25 cellular contexts compared by ENCODE assay signal in the genomic region with DNA sequence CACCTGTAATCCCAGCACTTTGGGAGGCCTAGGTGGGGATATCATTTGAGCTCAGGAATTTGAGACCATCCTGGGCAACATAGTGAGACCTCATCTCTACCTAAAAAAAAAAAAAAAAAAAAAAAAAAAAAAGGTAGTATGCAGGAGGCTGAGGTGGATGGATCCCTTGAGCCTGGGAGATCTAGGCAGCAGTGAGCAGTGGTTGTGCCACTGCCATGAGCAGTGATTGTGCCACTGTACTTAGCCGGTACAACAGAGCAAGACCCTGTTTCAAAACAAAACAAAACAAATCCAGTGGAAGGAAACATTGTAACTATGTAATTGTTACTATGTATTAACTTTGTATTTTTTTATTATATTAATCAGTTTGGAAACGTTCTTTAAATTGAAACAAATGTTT. TPM values are rescaled to one million over a fixed set of nuclear protein-coding genes. Genes with fewer than 3 reads are reported as not detected.
DNase-seq lines count a peak whose midpoint lies in the region; ATAC-seq, FAIRE-seq and TF ChIP-seq lines count a peak whose summit lies in the region.
"Had no signal": no experiment of that assay in that cellular context is flagged by ENCODE, and none has a peak within 500 bp of the region (broad histone marks: within the 10 kb centered on the region; RNA-seq: fewer than 3 reads in every experiment).

No MANE protein-coding gene starts in this region.

- H3K79me2 ChIP-seq in HepG2 (ENCODE audit: insufficient read depth, low read length), result peaks cover 99% of the 10 kb centered on the region
- peaks cover 97% of the 10 kb centered on the region for H3K79me2 ChIP-seq in GM12878 (ENCODE audit: control insufficient read depth, insufficient read depth, low read length)

- H3K4me1 ChIP-seq in HepG2 (ENCODE audit: insufficient read depth, low read length), result peaks cover 61% of the 10 kb centered on the region
- H3K4me1 ChIP-seq in right lobe of liver, result peaks cover 0 to 81% (median 17%) of the 10 kb centered on the region in 4 donors
- H3K4me1 ChIP-seq in GM12878 (ENCODE audit: control insufficient read depth, insufficient read depth, low read length), result no peaks in the 10 kb centered on the region; the same call in 1 of the 2 replicates
- H3K4me1 ChIP-seq in spleen, result peaks cover 46 to 100% (median 93%) of the 10 kb centered on the region in 6 donors

- no peak for TF ChIP-seq CTCF in HepG2 (CRISPR knock-in tag; IDR thresholded peaks at IDR 0.05)
- TF ChIP-seq CTCF in right lobe of liver (IDR thresholded peaks at IDR 0.05), result no peak
- no peak for TF ChIP-seq CTCF in GM12878 (IDR thresholded peaks at IDR 0.05 in 2 of 3, conservative IDR thresholded peaks at IDR 0.05 in 1 of 3; ENCODE audit: control insufficient read depth in 2 of 3, extremely low read depth in 1 of 3, insufficient read depth in 1 of 3, low read depth in 3 of 3, low read length in 3 of 3)
- no peak for TF ChIP-seq CTCF in osteocyte (IDR thresholded peaks at IDR 0.05)
- TF ChIP-seq CTCF in spleen (IDR thresholded peaks at IDR 0.05 in 8 of 11, conservative IDR thresholded peaks at IDR 0.05 in 3 of 11), result no peak

- TF ChIP-seq EP300 in HepG2 (IDR thresholded peaks at IDR 0.05; ENCODE audit: low read depth in 2 of 2, low read length in 2 of 2) (no peak), HepG2 (CRISPR knock-in tag; IDR thresholded peaks at IDR 0.05; ENCODE audit: borderline replicate concordance) (no peak), GM12878 (IDR thresholded peaks at IDR 0.05; ENCODE audit: borderline replicate concordance in 1 of 2, control insufficient read depth in 1 of 2, low read depth in 2 of 2, low read length in 2 of 2) (no peak)

- no peak overlapping the region for H3K4me3 Mint-ChIP-seq in osteocyte (ENCODE audit: unreplicated experiment)
- H3K4me3 Mint-ChIP-seq: B cell had no signal

- FAIRE-seq in HepG2 (lab: Jason Lieb, UNC) (no peak), GM12878 (lab: Jason Lieb, UNC) (no peak)
- FAIRE-seq: HTR-8/SVneo had no signal

- no peak for TF ChIP-seq POLR2A in HepG2 (IDR thresholded peaks at IDR 0.05; ENCODE audit: insufficient read depth in 1 of 2, low read depth in 2 of 2, low read length in 2 of 2)
- no peak for TF ChIP-seq POLR2A in right lobe of liver (IDR thresholded peaks at IDR 0.05)
- TF ChIP-seq POLR2A in GM12878 (IDR thresholded peaks at IDR 0.05; ENCODE audit: low read depth, low read length), result no peak
- no peak for TF ChIP-seq POLR2A in spleen (IDR thresholded peaks at IDR 0.05)

- no peak for DNase-seq in HepG2 (ENCODE audit: low spot score)
- no peak for DNase-seq in right lobe of liver
- DNase-seq in GM12878 (ENCODE audit: low read depth, low spot score), result no peak
- DNase-seq in osteocyte (ENCODE audit: extremely low spot score, unreplicated experiment), result no peak
- DNase-seq in spleen, result peak; percentile 27
- no peak for DNase-seq in activated naive CD4-positive, alpha-beta T cell treated with anti-CD3 and anti-CD28 coated beads, Interleukin-2, amount 50 U/mL, for 16 hours
- no peak for DNase-seq in NOMO-1 treated with DMSO at 0.1 percent for 48 hours (lab: John Stamatoyannopoulos, UW; ENCODE audit: unreplicated experiment)
- DNase-seq in NCI-H2029 treated with DMSO at 0.1 percent for 48 hours (lab: John Stamatoyannopoulos, UW), result no peak
- DNase-seq: CD8-positive, alpha-beta memory T cell; DND-41; H7; KG1; NCI-H1092; NCI-H1417 treated with DMSO at 0.1 percent for 48 hours; NCI-H1694 treated with DMSO at 0.1 percent for 48 hours; NCI-H2107; NCI-H524; NCI-H748 treated with DMSO at 0.1 percent for 48 hours; Right ventricle myocardium superior; RPMI8226 had no signal

- peak overlapping the region; percentile 84 for H3K27ac Mint-ChIP-seq in osteocyte (ENCODE audit: unreplicated experiment)
- H3K27ac Mint-ChIP-seq: B cell had no signal

- 94% methylated on average over 2 of the region's 2 CpGs for WGBS in HepG2 (ENCODE audit: low lambda C conversion rate)
- 63% methylated on average over 2 of the region's 2 CpGs for WGBS in right lobe of liver (ENCODE audit: insufficient coverage, low coverage, low lambda C conversion rate, missing lambda C conversion rate)
- 81% methylated on average over 2 of the region's 2 CpGs for WGBS in GM12878 (ENCODE audit: insufficient coverage, insufficient replicate concordance, low lambda C conversion rate, missing lambda C conversion rate)
- 70 to 93% (median 83%) methylated on average over 2 of the region's 2 CpGs for WGBS in spleen, 5 donors

- TF ChIP-seq RAD21 in HepG2 (CRISPR knock-in tag; IDR thresholded peaks at IDR 0.05), result no peak
- no peak for TF ChIP-seq RAD21 in GM12878 (IDR thresholded peaks at IDR 0.05; ENCODE audit: insufficient read depth, low read depth, low read length)

- H3K27me3 Mint-ChIP-seq in osteocyte (ENCODE audit: unreplicated experiment), result no peaks in the 10 kb centered on the region
- H3K27me3 Mint-ChIP-seq: B cell; CD8-positive, alpha-beta memory T cell had no signal

- POLR2A ChIA-PET in HepG2 (lab: Yijun Ruan, JAX) (no interaction called here), GM12878 (lab: Charles Lee) (interaction anchor here (0.6 kb wide), 1 partner anchor 23 kb away, joined by 4 read pairs; no protein-coding TSS in a partner anchor)

- RAD21 ChIA-PET in GM12878 (lab: Charles Lee; ENCODE audit: unreplicated experiment), result interaction anchor here (2.0 to 3.2 kb wide), 2 partner anchors 8 to 23 kb away, joined by 5 to 11 read pairs; no protein-coding TSS in a partner anchor

- ATAC-seq in HepG2 (no peak), right lobe of liver (no peak), GM12878 (no peak)

- BruUV-seq in HepG2 (replicated peaks; lab: Mats Ljungman, UMichigan) (no TSS peak), GM12878 (replicated peaks; lab: Mats Ljungman, UMichigan) (no TSS peak)

- H3K27ac ChIP-seq in HepG2 (ENCODE audit: extremely low read length, insufficient read depth, low read length) (no peak overlapping the region), right lobe of liver (peak overlapping the region in 1 of 3 donors; percentile 7), GM12878 (ENCODE audit: control insufficient read depth, insufficient read depth) (no peak overlapping the region), spleen (peak overlapping the region in 2 of 8 donors; percentile 94 to 99)
- H3K27ac ChIP-seq: 22Rv1, C4-2B, SJSA1 had no signal

- H3K9me3 Mint-ChIP-seq in osteocyte (ENCODE audit: unreplicated experiment), result peaks cover 5% of the 10 kb centered on the region
- H3K9me3 Mint-ChIP-seq: CD8-positive, alpha-beta memory T cell had no signal

- H3K36me3 ChIP-seq in HepG2 (replicated peaks in 1 of 2; ENCODE audit: control insufficient read depth in 1 of 2, insufficient read depth in 2 of 2, low read length in 2 of 2) (peaks cover 4 to 15% of the 10 kb centered on the region in 2 experiments), right lobe of liver (no peaks in the 10 kb centered on the region), GM12878 (ENCODE audit: control insufficient read depth in 2 of 2, insufficient read depth in 2 of 2, low read length in 1 of 2) (peaks cover 3 to 12% of the 10 kb centered on the region in 2 experiments), spleen (peaks cover 0 to 28% (median 7%) of the 10 kb centered on the region in 6 donors)

- in situ Hi-C loops in HepG2 (cut with HindIII; ENCODE audit: extremely low pct_ligation_motif_present, low pct_unique_long_range_greater_than_20kb) (no loop called here), GM12878 (cut with MboI) (no loop called here)

- CTCF ChIA-PET in HepG2 (lab: Yijun Ruan, JAX; ENCODE audit: low intra/inter-chr PET ratio, low total read pairs), result no interaction called here
- CTCF ChIA-PET in GM12878 (lab: Yijun Ruan, JAX), result no interaction called here

- peaks cover 71% of the 10 kb centered on the region for H3K4me1 Mint-ChIP-seq in osteocyte (ENCODE audit: unreplicated experiment)

- peaks cover 51% of the 10 kb centered on the region for H4K20me1 ChIP-seq in HepG2 (ENCODE audit: insufficient read depth, low read length)
- no peaks in the 10 kb centered on the region for H4K20me1 ChIP-seq in GM12878 (ENCODE audit: control insufficient read depth, insufficient read depth)

- H2AFZ ChIP-seq in HepG2 (ENCODE audit: low read length) (no peak overlapping the region), GM12878 (ENCODE audit: control insufficient read depth, low read depth, low read length) (no peak overlapping the region)

- intact Hi-C loops in HepG2 (cut with micrococcal nuclease; ENCODE audit: unreplicated experiment), result no loop called here
- intact Hi-C loops in right lobe of liver (cut with DNase I), result no loop called here
- intact Hi-C loops in GM12878 (cut with micrococcal nuclease; ENCODE audit: unreplicated experiment), result no loop called here
- intact Hi-C loops in spleen (cut with DNase I; ENCODE audit: low total_unique reads), result no loop called here

- no peaks in the 10 kb centered on the region for H3K9me3 ChIP-seq in HepG2 (ENCODE audit: low read length)
- no peaks in the 10 kb centered on the region for H3K9me3 ChIP-seq in right lobe of liver
- peaks cover 5% of the 10 kb centered on the region for H3K9me3 ChIP-seq in GM12878 (replicated peaks; ENCODE audit: control insufficient read depth, insufficient read depth, low read length)
- H3K9me3 ChIP-seq in spleen, result no peaks in the 10 kb centered on the region
- H3K9me3 ChIP-seq: SJSA1 had no signal

- H3K4me2 ChIP-seq in HepG2 (ENCODE audit: low read depth, low read length) (no peak overlapping the region), GM12878 (ENCODE audit: control insufficient read depth, insufficient read depth) (0 out of 2 replicates have a peak overlapping the region, but pooled peaks have one; percentile 19)

- SMC1A ChIA-PET in GM12878 (lab: Charles Lee; ENCODE audit: uncharacterized antibody, unreplicated experiment), result interaction anchor here (1.7 to 3.4 kb wide), 2 partner anchors 13 to 24 kb away, joined by 8 to 20 read pairs; no protein-coding TSS in a partner anchor

- peaks cover 42% of the 10 kb centered on the region for H3K36me3 Mint-ChIP-seq in osteocyte (ENCODE audit: unreplicated experiment)

- no peak overlapping the region for H3K4me3 ChIP-seq in HepG2 (replicated peaks in 1 of 3; ENCODE audit: insufficient read depth in 1 of 3, low read depth in 2 of 3, low read length in 3 of 3)
- H3K4me3 ChIP-seq in right lobe of liver, result no peak overlapping the region
- H3K4me3 ChIP-seq in GM12878, result no peak overlapping the region
- no peak overlapping the region for H3K4me3 ChIP-seq in spleen
- H3K4me3 ChIP-seq: SJSA1 had no signal

- H3K9ac ChIP-seq in HepG2 (ENCODE audit: insufficient read depth, low read depth, low read length) (no peak overlapping the region), GM12878 (ENCODE audit: control insufficient read depth, insufficient read depth, low read length) (no peak overlapping the region)

- H3K27me3 ChIP-seq in HepG2 (ENCODE audit: control insufficient read depth in 1 of 2, insufficient read depth in 2 of 2, low read length in 2 of 2) (no peaks in the 10 kb centered on the region; a peak in 1 of 5 replicates), right lobe of liver (no peaks in the 10 kb centered on the region), GM12878 (replicated peaks in 1 of 2; ENCODE audit: control insufficient read depth in 2 of 2, insufficient read depth in 2 of 2, low read length in 1 of 2) (no peaks in the 10 kb centered on the region), spleen (replicated peaks in 1 of 7) (no peaks in the 10 kb centered on the region)
- H3K27me3 ChIP-seq: SJSA1 had no signal

RNA-seq across cellular contexts. Expression of gene FEM1B, which starts 5.9 kb away (rescaled TPM):
- 38.1 and 41.2 TPM in 2 replicates for total RNA-seq in HepG2 (2016; rRNA removed; fragmentation: Illumina TruSeq; extraction: Trizol)
- total RNA-seq in HepG2 (2016; cell fraction: cytosol; rRNA removed; fragmentation: Illumina TruSeq; extraction: Trizol; ENCODE audit: low read depth), result 1.8 and 3.1 TPM in 2 replicates
- total RNA-seq in HepG2 (2016; cell fraction: insoluble cytoplasmic fraction; rRNA removed; fragmentation: Illumina TruSeq; extraction: Trizol), result 30.7 and 45.0 TPM in 2 replicates
- 14.6 and 17.1 TPM in 2 replicates for total RNA-seq in HepG2 (2016; cell fraction: membrane; rRNA removed; fragmentation: Illumina TruSeq; extraction: Trizol)
- 28.2 and 28.4 TPM in 2 replicates for total RNA-seq in HepG2 (2016; cell fraction: nucleus; rRNA removed; fragmentation: Illumina TruSeq; extraction: Trizol)
- polyA plus RNA-seq in HepG2 (2011; rRNA removed), result 40.0 and 40.3 TPM in 2 replicates
- 19.1 and 23.6 TPM in 2 replicates for polyA plus RNA-seq in HepG2 (2011; cell fraction: cytosol; rRNA removed)
- polyA plus RNA-seq in HepG2 (2011; cell fraction: nucleus; rRNA removed), result 21.4 and 22.7 TPM in 2 replicates
- polyA plus RNA-seq in HepG2 (2012), result 16.6 and 17.3 TPM in 2 replicates
- 0.72 and 0.80 TPM in 2 replicates for polyA plus RNA-seq in HepG2 (2016; cell fraction: cytosol; fragmentation: Illumina TruSeq; extraction: Trizol; ENCODE audit: low read depth)
- polyA plus RNA-seq in HepG2 (2016; cell fraction: insoluble cytoplasmic fraction; fragmentation: Illumina TruSeq; extraction: Trizol; ENCODE audit: low read depth), result 19.0 and 20.2 TPM in 2 replicates
- polyA plus RNA-seq in HepG2 (2016; cell fraction: membrane; fragmentation: Illumina TruSeq; extraction: Trizol; ENCODE audit: low read depth), result 4.2 and 4.6 TPM in 2 replicates
- 19.1 and 25.5 TPM in 2 replicates for polyA plus RNA-seq in HepG2 (2016; cell fraction: nucleus; fragmentation: Illumina TruSeq; extraction: Trizol; ENCODE audit: insufficient read depth, low read depth)
- 110 and 233 TPM in 2 replicates for polyA minus RNA-seq in HepG2 (2011; rRNA and poly(A)+ RNA removed; ENCODE audit: low replicate concordance)
- 70.9 and 90.9 TPM in 2 replicates for polyA minus RNA-seq in HepG2 (2011; cell fraction: cytosol; rRNA and poly(A)+ RNA removed)
- 58.1 and 77.1 TPM in 2 replicates for polyA minus RNA-seq in HepG2 (2011; cell fraction: nucleus; rRNA and poly(A)+ RNA removed)
- total RNA-seq in right lobe of liver, result 10 to 100 TPM; 17.7 to 28.3 (median 23.1) TPM
- total RNA-seq in GM12878 (2013; cell fraction: nucleolus; rRNA removed), result 45.1 and 48.9 TPM in 2 replicates
- 27.0 and 29.0 TPM in 2 replicates for total RNA-seq in GM12878 (2014; rRNA removed)
- total RNA-seq in GM12878 (2014; rRNA removed; fragmentation: Illumina TruSeq; extraction: Trizol), result 29.0 and 31.4 TPM in 2 replicates
- 34.1 and 36.4 TPM in 2 replicates for total RNA-seq in GM12878 (2021)
- 7.7 TPM for polyA plus RNA-seq in GM12878 (2011; ENCODE audit: low read depth)
- polyA plus RNA-seq in GM12878 (2011; rRNA removed), result 49.4 and 61.1 TPM in 2 replicates
- 34.1 and 36.7 TPM in 2 replicates for polyA plus RNA-seq in GM12878 (2011; cell fraction: cytosol; rRNA removed)
- polyA plus RNA-seq in GM12878 (2011; cell fraction: nucleus; rRNA removed), result 22.9 and 30.8 TPM in 2 replicates
- 12.4 and 13.7 TPM in 2 replicates for polyA plus RNA-seq in GM12878 (2012)
- polyA plus RNA-seq in GM12878 (2014; fragmentation: Illumina TruSeq; extraction: Trizol), result 20.2 and 24.7 TPM in 2 replicates
- polyA plus RNA-seq in GM12878 (2014; fragmentation: Nextera tagmentation; extraction: Ambion mirVana), result 1 to 10 TPM; 5.5 to 5.7 TPM
- 12.2 and 16.3 TPM in 2 replicates for polyA plus RNA-seq in GM12878 (2014; rRNA removed)
- 10 to 100 TPM; 14.4 to 14.6 TPM for polyA plus RNA-seq in GM12878 (2016; fragmentation: Nextera tagmentation; extraction: Ambion mirVana)
- polyA minus RNA-seq in GM12878 (2011; rRNA and poly(A)+ RNA removed), result 171 and 274 TPM in 2 replicates
- 61.7 and 81.0 TPM in 2 replicates for polyA minus RNA-seq in GM12878 (2011; cell fraction: cytosol; rRNA and poly(A)+ RNA removed)
- polyA minus RNA-seq in GM12878 (2011; cell fraction: nucleus; rRNA and poly(A)+ RNA removed), result 28.7 and 36.5 TPM in 2 replicates
- 71.1 and 71.5 TPM in 2 replicates for total RNA-seq in osteocyte
- 10 to 100 TPM; 43.5 to 63.5 (median 45.6) TPM for total RNA-seq in spleen
- 10 to 100 TPM in 1 of 3 donors, 1 to 10 TPM in 2; 6.2 to 10.4 (median 7.5) TPM for polyA plus RNA-seq in spleen

RNA-seq across cellular contexts. Expression of gene CLN6, which starts 53.9 kb away (rescaled TPM):
- total RNA-seq in HepG2 (2016; rRNA removed; fragmentation: Illumina TruSeq; extraction: Trizol) (11.1 and 27.1 TPM in 2 replicates), right lobe of liver (10 to 100 TPM; 10.7 to 24.3 (median 15.2) TPM), GM12878 (2014; rRNA removed) (31.1 and 37.1 TPM in 2 replicates), GM12878 (2014; rRNA removed; fragmentation: Illumina TruSeq; extraction: Trizol) (27.3 and 29.4 TPM in 2 replicates), GM12878 (2021) (63.5 and 63.7 TPM in 2 replicates), osteocyte (18.7 and 20.5 TPM in 2 replicates), spleen (10 to 100 TPM; 25.0 to 38.6 (median 29.7) TPM)
- 8.6 and 9.6 TPM in 2 replicates for total RNA-seq in HepG2 (2016; cell fraction: cytosol; rRNA removed; fragmentation: Illumina TruSeq; extraction: Trizol; ENCODE audit: low read depth)
- 11.8 and 24.4 TPM in 2 replicates for total RNA-seq in HepG2 (2016; cell fraction: insoluble cytoplasmic fraction; rRNA removed; fragmentation: Illumina TruSeq; extraction: Trizol)
- 21.8 and 24.8 TPM in 2 replicates for total RNA-seq in HepG2 (2016; cell fraction: membrane; rRNA removed; fragmentation: Illumina TruSeq; extraction: Trizol)
- 26.2 and 36.2 TPM in 2 replicates for total RNA-seq in HepG2 (2016; cell fraction: nucleus; rRNA removed; fragmentation: Illumina TruSeq; extraction: Trizol)
- polyA plus RNA-seq in HepG2 (2011; rRNA removed) (24.9 and 26.6 TPM in 2 replicates), GM12878 (2011; rRNA removed) (21.0 and 53.8 TPM in 2 replicates), GM12878 (2014; fragmentation: Illumina TruSeq; extraction: Trizol) (40.5 and 52.1 TPM in 2 replicates), GM12878 (2014; fragmentation: Nextera tagmentation; extraction: Ambion mirVana) (1 to 10 TPM in 1 of 2 experiments, under 1 TPM in 1; 0.74 to 1.4 TPM), GM12878 (2014; rRNA removed) (69.0 and 72.0 TPM in 2 replicates), GM12878 (2016; fragmentation: Nextera tagmentation; extraction: Ambion mirVana) (10 to 100 TPM; 16.3 to 19.6 TPM), spleen (10 to 100 TPM in 2 of 3 donors, 1 to 10 TPM in 1; 9.8 to 21.7 (median 18.1) TPM)
- polyA plus RNA-seq in HepG2 (2011; cell fraction: cytosol; rRNA removed), result 16.8 and 20.7 TPM in 2 replicates
- 31.9 and 38.5 TPM in 2 replicates for polyA plus RNA-seq in HepG2 (2011; cell fraction: nucleus; rRNA removed)
- polyA plus RNA-seq in HepG2 (2012), result 11.0 and 11.8 TPM in 2 replicates
- 12.8 and 17.1 TPM in 2 replicates for polyA plus RNA-seq in HepG2 (2016; cell fraction: cytosol; fragmentation: Illumina TruSeq; extraction: Trizol; ENCODE audit: low read depth)
- polyA plus RNA-seq in HepG2 (2016; cell fraction: insoluble cytoplasmic fraction; fragmentation: Illumina TruSeq; extraction: Trizol; ENCODE audit: low read depth), result 18.2 and 20.3 TPM in 2 replicates
- polyA plus RNA-seq in HepG2 (2016; cell fraction: membrane; fragmentation: Illumina TruSeq; extraction: Trizol; ENCODE audit: low read depth), result 26.1 and 27.9 TPM in 2 replicates
- polyA plus RNA-seq in HepG2 (2016; cell fraction: nucleus; fragmentation: Illumina TruSeq; extraction: Trizol; ENCODE audit: insufficient read depth, low read depth), result 66.1 and 79.6 TPM in 2 replicates
- polyA minus RNA-seq in HepG2 (2011; rRNA and poly(A)+ RNA removed; ENCODE audit: low replicate concordance), result 97.2 and 431 TPM in 2 replicates
- polyA minus RNA-seq in HepG2 (2011; cell fraction: cytosol; rRNA and poly(A)+ RNA removed), result 10.3 and 11.8 TPM in 2 replicates
- polyA minus RNA-seq in HepG2 (2011; cell fraction: nucleus; rRNA and poly(A)+ RNA removed), result 22.3 and 29.9 TPM in 2 replicates
- total RNA-seq in GM12878 (2013; cell fraction: nucleolus; rRNA removed), result 93.0 and 108 TPM in 2 replicates
- polyA plus RNA-seq in GM12878 (2011; ENCODE audit: low read depth), result 17.2 TPM
- polyA plus RNA-seq in GM12878 (2011; cell fraction: cytosol; rRNA removed), result 68.3 and 86.8 TPM in 2 replicates
- 59.7 and 73.1 TPM in 2 replicates for polyA plus RNA-seq in GM12878 (2011; cell fraction: nucleus; rRNA removed)
- 30.2 and 31.2 TPM in 2 replicates for polyA plus RNA-seq in GM12878 (2012)
- polyA minus RNA-seq in GM12878 (2011; rRNA and poly(A)+ RNA removed), result 127 and 131 TPM in 2 replicates
- polyA minus RNA-seq in GM12878 (2011; cell fraction: cytosol; rRNA and poly(A)+ RNA removed), result 34.1 and 34.6 TPM in 2 replicates
- 28.4 and 72.4 TPM in 2 replicates for polyA minus RNA-seq in GM12878 (2011; cell fraction: nucleus; rRNA and poly(A)+ RNA removed)
